ENCODE assay signal across 29 cellular contexts in genomic region chr3:71517206-71517855, GRCh38.
DNase-seq lines count a peak whose midpoint lies in the region; ATAC-seq and TF ChIP-seq lines count a peak whose summit lies in the region.
"Had no signal": no experiment of that assay in that cellular context is flagged by ENCODE, and none has a peak within 500 bp of the region (broad histone marks: within the 10 kb centered on the region; RNA-seq: fewer than 3 reads in every experiment).

No MANE protein-coding gene starts in this region.

- H3K4me3 ChIP-seq in brain microvascular endothelial cell (ENCODE audit: low read depth, low read length), result no peak overlapping the region
- H3K4me3 ChIP-seq in mesenchymal stem cell (ENCODE audit: insufficient read depth in 1 of 2, low read depth in 1 of 2, low read length in 2 of 2), result no peak overlapping the region
- no peak overlapping the region for H3K4me3 ChIP-seq in upper lobe of right lung
- H3K4me3 ChIP-seq: GM12878, lung, right lobe of liver, SJSA1 had no signal

- no peaks in the 10 kb centered on the region for H3K9me3 ChIP-seq in mesenchymal stem cell (ENCODE audit: control insufficient read depth, low read length)
- no peaks in the 10 kb centered on the region for H3K9me3 ChIP-seq in upper lobe of right lung
- H3K9me3 ChIP-seq: Caco-2, right lobe of liver, SJSA1 had no signal

- H2BK12ac ChIP-seq in mesenchymal stem cell (ENCODE audit: low read length in 2 of 2), result no peak overlapping the region

- H3K9ac ChIP-seq in mesenchymal stem cell (ENCODE audit: low read length), result no peak overlapping the region

- no peak overlapping the region for H3K23ac ChIP-seq in mesenchymal stem cell (ENCODE audit: low read length in 2 of 2)

- H3K27ac ChIP-seq in brain microvascular endothelial cell, result peak overlapping the region; percentile 1
- H3K27ac ChIP-seq in mesenchymal stem cell (ENCODE audit: low read length, poor library complexity, severe bottlenecking), result peak overlapping the region; percentile 100
- no peak overlapping the region for H3K27ac ChIP-seq in upper lobe of right lung
- H3K27ac ChIP-seq: right lobe of liver, SJSA1 had no signal

- peak; percentile 14 for ATAC-seq in upper lobe of right lung
- ATAC-seq in GM19023 (IDR thresholded peaks at IDR 0.05; ENCODE audit: unreplicated experiment), result no peak
- ATAC-seq: GM12878; right lobe of liver; stimulated activated effector memory CD8-positive, alpha-beta T cell treated with anti-CD3 and anti-CD28 coated beads, Interleukin-12 subunit alpha, Interleukin-12 subunit beta, amount 100 ng/mL, for 72 hours had no signal

- no peak overlapping the region for H4K8ac ChIP-seq in mesenchymal stem cell (ENCODE audit: low read length)

- intact Hi-C loops in upper lobe of right lung (cut with DNase I), result no loop called here

- no peak overlapping the region for H3K14ac ChIP-seq in mesenchymal stem cell (ENCODE audit: low read length in 2 of 2)

- no peaks in the 10 kb centered on the region for H3K27me3 ChIP-seq in brain microvascular endothelial cell (replicated peaks)
- no peaks in the 10 kb centered on the region for H3K27me3 ChIP-seq in mesenchymal stem cell (ENCODE audit: control insufficient read depth in 1 of 2, insufficient read depth in 1 of 2, low read length in 2 of 2)
- H3K27me3 ChIP-seq in upper lobe of right lung, result no peaks in the 10 kb centered on the region
- H3K27me3 ChIP-seq: right lobe of liver, SJSA1 had no signal

- DNase-seq in NCI-H226 (peak; percentile 35), brain microvascular endothelial cell (no peak), mesenchymal stem cell (no peak), upper lobe of right lung (no peak), NCI-H1694 treated with DMSO at 0.1 percent for 48 hours (lab: John Stamatoyannopoulos, UW) (no peak), NCI-H2171 (lab: John Stamatoyannopoulos, UW) (no peak)
- DNase-seq: activated CD4-positive, alpha-beta memory T cell treated with anti-CD3 and anti-CD28 coated beads for 36 hours; activated CD4-positive, CD25-positive, alpha-beta regulatory T cell treated with anti-CD3 and anti-CD28 coated beads, Interleukin-2, amount 50 U/mL, for 72 hours; activated CD8-positive, alpha-beta memory T cell treated with anti-CD3 and anti-CD28 coated beads, Interleukin-2, amount 50 U/mL, for 4 hours; activated naive CD4-positive, alpha-beta T cell treated with anti-CD3 and anti-CD28 coated beads, Interleukin-2, amount 10 ng/mL, durations not matched to agents 7 days and 5 days; amygdala; C1 segment of cervical spinal cord; Caco-2; caudate nucleus; dermis blood vessel endothelial cell; glutamatergic neuron; NCI-H1105 treated with DMSO at 0.1 percent for 48 hours; NCI-H2029; NCI-H345; NCI-H82; right lobe of liver; stimulated activated CD4-positive, alpha-beta T cell treated with anti-CD3 and anti-CD28 coated beads, Interleukin-12 subunit alpha, Interleukin-12 subunit beta, amount 100 ng/mL, for 4 hours; stimulated activated CD4-positive, alpha-beta T cell treated with anti-CD3 and anti-CD28 coated beads, Interleukin-4, amount 100 ng/mL, for 1 hour; substantia nigra had no signal

- no peak overlapping the region for H3K4me2 ChIP-seq in mesenchymal stem cell (ENCODE audit: low read length, poor library complexity, severe bottlenecking)

- peak overlapping the region; percentile 78 for H2AK5ac ChIP-seq in mesenchymal stem cell (ENCODE audit: low read length, severe bottlenecking)

- H2BK120ac ChIP-seq in mesenchymal stem cell (ENCODE audit: low read depth, low read length), result no peak overlapping the region

- no peak overlapping the region for H2BK15ac ChIP-seq in mesenchymal stem cell (ENCODE audit: low read depth, poor library complexity, severe bottlenecking)

- no peak overlapping the region for H4K91ac ChIP-seq in mesenchymal stem cell (ENCODE audit: low read length)

- in situ Hi-C loops in brain microvascular endothelial cell (cut with HindIII; ENCODE audit: low pct_ligation_motif_present, low sequenced_read_pairs), result no loop called here

- WGBS in mesenchymal stem cell, result 67% methylated on average over 4 of the region's 4 CpGs

- peaks cover 3% of the 10 kb centered on the region for H3K79me1 ChIP-seq in mesenchymal stem cell (replicated peaks; ENCODE audit: low read length, poor library complexity, severe bottlenecking)

- H3K4me1 ChIP-seq in mesenchymal stem cell (ENCODE audit: control insufficient read depth, insufficient read depth, low read depth, low read length) (peaks cover 11% of the 10 kb centered on the region), upper lobe of right lung (peaks cover 20% of the 10 kb centered on the region)

- H3K4ac ChIP-seq in mesenchymal stem cell (ENCODE audit: low read depth in 1 of 2, low read length in 2 of 2), result no peak overlapping the region

- H2AFZ ChIP-seq in mesenchymal stem cell (ENCODE audit: low read depth, low read length), result no peak overlapping the region

- H3K36me3 ChIP-seq in brain microvascular endothelial cell (replicated peaks) (no peaks in the 10 kb centered on the region), mesenchymal stem cell (ENCODE audit: control insufficient read depth in 1 of 2, insufficient read depth in 2 of 2, low read depth in 1 of 2, low read length in 2 of 2) (no peaks in the 10 kb centered on the region), upper lobe of right lung (no peaks in the 10 kb centered on the region)
- H3K36me3 ChIP-seq: right lobe of liver, SJSA1 had no signal

- no peak for TF ChIP-seq CTCF in brain microvascular endothelial cell (IDR thresholded peaks at IDR 0.05; ENCODE audit: low read depth, low read length, missing control alignments)
- TF ChIP-seq CTCF in upper lobe of right lung (IDR thresholded peaks at IDR 0.05), result no peak

- H2BK5ac ChIP-seq in mesenchymal stem cell (ENCODE audit: low read depth, low read length, poor library complexity, severe bottlenecking), result peak overlapping the region; percentile 92

- H3K18ac ChIP-seq in mesenchymal stem cell (ENCODE audit: low read depth in 1 of 2, low read length in 2 of 2), result no peak overlapping the region
